1 cellular context compared by ENCODE assay signal in the genomic region with DNA sequence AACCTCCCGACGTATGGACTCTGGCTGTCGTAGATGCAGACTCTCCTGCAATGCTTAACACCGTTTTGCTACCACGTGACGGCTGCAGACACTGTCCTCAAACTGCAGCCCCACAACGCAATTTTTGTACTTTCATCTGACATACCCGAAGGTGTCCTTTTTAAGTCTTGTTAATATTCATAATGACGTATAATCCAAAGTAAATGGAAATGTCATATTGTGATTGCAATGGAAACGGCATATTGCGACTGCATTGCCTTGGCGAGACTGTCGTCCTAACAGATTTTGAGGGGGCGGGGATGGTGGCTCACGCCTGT.
TF ChIP-seq lines count a peak whose summit lies in the region.

No MANE protein-coding gene starts in this region.

TF ChIP-seq in H1, 55 proteins besides CTCF, POLR2A, EP300 and RAD21:
- no peak for TF ChIP-seq SIRT6 (IDR thresholded peaks at IDR 0.05; ENCODE audit: low read length)
- no peak for TF ChIP-seq JUN (IDR thresholded peaks at IDR 0.05; ENCODE audit: low read depth, low read length)
- no peak for TF ChIP-seq TCF12 (IDR thresholded peaks at IDR 0.05; ENCODE audit: low read depth, low read length)
TF ChIP-seq in H1: peak in this region for 0.
